In the genomic region with DNA sequence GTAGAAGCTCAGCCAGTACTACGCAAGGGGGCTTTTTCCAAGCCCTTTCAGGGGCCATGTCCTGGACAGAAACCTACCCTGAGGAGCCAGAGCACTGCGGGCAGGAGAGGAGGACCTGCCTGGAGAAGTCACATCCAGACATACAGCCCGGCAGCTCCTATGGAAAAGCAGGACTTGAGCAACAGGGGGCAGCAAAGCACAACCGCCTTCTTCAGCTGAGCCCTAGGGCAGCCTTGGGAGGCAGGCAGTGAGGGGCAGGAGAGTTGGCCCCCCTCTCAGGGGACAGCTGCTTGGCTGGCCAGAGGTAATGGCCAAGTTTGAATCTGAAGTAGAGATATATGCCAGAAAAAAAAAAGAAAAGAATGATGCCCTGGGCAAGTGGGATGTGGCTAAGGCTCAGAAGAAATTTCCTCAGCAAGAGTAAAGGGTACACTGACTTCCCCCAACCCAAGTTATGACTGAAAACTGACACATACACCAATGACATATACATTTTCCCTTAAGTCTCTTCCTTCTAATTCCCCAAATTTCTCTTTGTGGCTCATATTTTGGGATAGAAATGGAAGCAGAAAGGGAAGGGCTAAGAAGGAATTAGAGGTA, we compare ENCODE assay signal across 8 cellular contexts. TPM values are rescaled to one million over a fixed set of nuclear protein-coding genes. Genes with fewer than 3 reads are reported as not detected.
DNase-seq lines count a peak whose midpoint lies in the region; ATAC-seq and TF ChIP-seq lines count a peak whose summit lies in the region.

No MANE protein-coding gene starts in this region.

- peak; percentile 64 for TF ChIP-seq CTCF in Calu3 (IDR thresholded peaks at IDR 0.05; ENCODE audit: unreplicated experiment)
- peak; percentile 85 for TF ChIP-seq CTCF in astrocyte of the spinal cord (IDR thresholded peaks at IDR 0.05; ENCODE audit: low read depth, low read length)

- CTCF ChIA-PET in Calu3 (lab: Charles Lee) = interaction anchor here (0.6 to 1.7 kb wide), 9 partner anchors 11 to 218 kb away, joined by 3 to 27 read pairs (median 3); no protein-coding TSS in a partner anchor

- H3K4me3 Mint-ChIP-seq in Calu3 (ENCODE audit: low read depth, unreplicated experiment) = no peak overlapping the region

- H3K36me3 Mint-ChIP-seq in Calu3 (ENCODE audit: insufficient read depth, unreplicated experiment) = no peaks in the 10 kb centered on the region

- BruUV-seq in Calu3 (replicated peaks; lab: Mats Ljungman, UMichigan) = no TSS peak

- no peak overlapping the region for H3K4me3 ChIP-seq in astrocyte of the spinal cord (ENCODE audit: low read depth, low read length)

- H3K27me3 Mint-ChIP-seq in Calu3 (ENCODE audit: unreplicated experiment) = peaks cover 95% of the 10 kb centered on the region

- H3K4me1 Mint-ChIP-seq in Calu3 (ENCODE audit: low read depth, unreplicated experiment) = peaks cover 7% of the 10 kb centered on the region

- no peaks in the 10 kb centered on the region for H3K9me3 Mint-ChIP-seq in Calu3 (ENCODE audit: low read depth, unreplicated experiment)

- in situ Hi-C loops in astrocyte of the spinal cord (cut with HindIII; ENCODE audit: low sequenced_read_pairs) = no loop called here

- intact Hi-C loops in Calu3 (cut with micrococcal nuclease; ENCODE audit: unreplicated experiment) = loop anchor here (1.0 to 5.0 kb wide), 3 partner anchors 100 to 218 kb away; no protein-coding TSS in a partner anchor

- ATAC-seq in GM21576 (IDR thresholded peaks at IDR 0.05; ENCODE audit: unreplicated experiment) = peak; percentile 50
- no peak for ATAC-seq in GM21737 (IDR thresholded peaks at IDR 0.05; ENCODE audit: unreplicated experiment)

- DNase-seq in Calu3 (peak; percentile 69), NCI-H226 (peak; percentile 46), astrocyte of the spinal cord (ENCODE audit: low read depth, low spot score) (peak; percentile 53), iPS DF 4.7 (ENCODE audit: extremely low read depth, low spot score) (peak; percentile 38)
- DNase-seq in stimulated activated CD8-positive, alpha-beta memory T cell treated with anti-CD3 and anti-CD28 coated beads, Interleukin-4, amount 100 ng/mL, for 48 hours = peak; percentile 52
- DNase-seq in stimulated activated CD4-positive, alpha-beta T cell treated with anti-CD3 and anti-CD28 coated beads, Interleukin-12 subunit alpha, Interleukin-12 subunit beta, amount 100 ng/mL, for 4 hours = no peak

- H3K27ac Mint-ChIP-seq in Calu3 (ENCODE audit: unreplicated experiment) = no peak overlapping the region

RNA-seq across cellular contexts. Expression of a gene that starts 56.9 kb away (rescaled TPM):
- total RNA-seq in Calu3 (2022) = not detected in 2 replicates

RNA-seq across cellular contexts. Expression of a gene that starts 60.0 kb away (rescaled TPM):
- total RNA-seq in Calu3 (2022) = not detected in 2 replicates
